ENCODE assay signal across 2 cellular contexts in the genomic region with DNA sequence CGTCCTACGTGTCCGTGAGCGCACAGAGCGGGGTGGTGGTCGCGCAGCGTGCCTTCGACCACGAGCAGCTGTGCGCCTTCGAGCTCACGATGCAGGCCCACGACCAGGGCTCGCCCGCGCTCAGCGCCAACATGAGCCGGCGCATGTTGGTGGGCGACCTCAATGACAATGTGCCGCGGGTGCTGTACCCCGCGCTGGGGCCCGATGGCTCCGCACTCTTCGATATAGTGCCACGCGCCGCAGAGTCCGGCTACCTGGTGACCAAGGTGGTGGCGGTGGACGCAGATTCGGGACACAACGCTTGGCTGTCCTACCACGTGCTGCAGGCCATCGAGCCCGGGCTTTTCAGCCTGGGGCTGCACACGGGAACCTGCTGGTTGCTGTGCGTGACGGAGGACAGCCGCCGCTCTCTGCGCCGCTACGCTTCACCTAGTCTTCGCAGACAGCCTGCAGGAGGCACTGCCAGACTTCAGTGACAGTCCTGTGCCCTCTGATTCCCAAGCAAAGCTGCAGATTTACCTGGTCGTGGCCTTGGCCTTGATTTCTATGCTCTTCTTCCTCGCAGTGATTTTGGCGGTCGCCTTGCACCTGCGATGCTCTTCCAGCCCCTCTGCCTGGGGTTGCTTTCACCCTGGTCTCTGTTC.
TF ChIP-seq lines count a peak whose summit lies in the region.

No MANE protein-coding gene starts in this region.

TF ChIP-seq in IMR-90, 13 proteins besides CTCF, POLR2A, EP300 and RAD21:
- TF ChIP-seq CHD1 (IDR thresholded peaks at IDR 0.05; ENCODE audit: low read depth, low read length) (no peak), BHLHE40 (IDR thresholded peaks at IDR 0.05; ENCODE audit: low read depth, low read length) (no peak), RFX5 (IDR thresholded peaks at IDR 0.05; ENCODE audit: low read depth, low read length) (no peak), MAFK (IDR thresholded peaks at IDR 0.05; ENCODE audit: low read depth, low read length) (no peak), MXI1 (IDR thresholded peaks at IDR 0.05; ENCODE audit: borderline replicate concordance, low read depth, low read length) (no peak), NFE2L2 (IDR thresholded peaks at IDR 0.05; ENCODE audit: low read depth, low read length) (no peak), SMC3 (IDR thresholded peaks at IDR 0.05; ENCODE audit: low read depth, low read length) (no peak), USF2 (IDR thresholded peaks at IDR 0.05; ENCODE audit: low read depth, low read length) (no peak), RCOR1 (IDR thresholded peaks at IDR 0.05; ENCODE audit: insufficient replicate concordance, low read length) (no peak), CEBPB (IDR thresholded peaks at IDR 0.05; ENCODE audit: low read depth, low read length) (no peak), FOS (IDR thresholded peaks at IDR 0.05; ENCODE audit: low read depth, low read length) (no peak), MAZ (IDR thresholded peaks at IDR 0.05; ENCODE audit: borderline replicate concordance, low read depth, low read length) (no peak)
- TF ChIP-seq, protein P1, sequence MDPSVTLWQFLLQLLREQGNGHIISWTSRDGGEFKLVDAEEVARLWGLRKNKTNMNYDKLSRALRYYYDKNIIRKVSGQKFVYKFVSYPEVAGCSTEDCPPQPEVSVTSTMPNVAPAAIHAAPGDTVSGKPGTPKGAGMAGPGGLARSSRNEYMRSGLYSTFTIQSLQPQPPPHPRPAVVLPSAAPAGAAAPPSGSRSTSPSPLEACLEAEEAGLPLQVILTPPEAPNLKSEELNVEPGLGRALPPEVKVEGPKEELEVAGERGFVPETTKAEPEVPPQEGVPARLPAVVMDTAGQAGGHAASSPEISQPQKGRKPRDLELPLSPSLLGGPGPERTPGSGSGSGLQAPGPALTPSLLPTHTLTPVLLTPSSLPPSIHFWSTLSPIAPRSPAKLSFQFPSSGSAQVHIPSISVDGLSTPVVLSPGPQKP (IDR thresholded peaks at IDR 0.05; ENCODE audit: borderline replicate concordance, low read depth, low read length): no peak

TF ChIP-seq in H1, 55 proteins besides CTCF, POLR2A, EP300 and RAD21:
- no peak for TF ChIP-seq CTBP2 (IDR thresholded peaks at IDR 0.05; ENCODE audit: borderline replicate concordance, insufficient read depth, insufficient read length, low read length)
- no peak for TF ChIP-seq NRF1 (IDR thresholded peaks at IDR 0.05; ENCODE audit: low read depth, low read length)
- no peak for TF ChIP-seq POU5F1 (IDR thresholded peaks at IDR 0.05; ENCODE audit: low read depth, low read length)
- no peak for TF ChIP-seq EGR1 (IDR thresholded peaks at IDR 0.05; ENCODE audit: borderline replicate concordance, low read depth, low read length)
- TF ChIP-seq E2F6 (IDR thresholded peaks at IDR 0.05): peak; percentile 14; the same call in 1 of the 2 replicates
- no peak for TF ChIP-seq BACH1 (IDR thresholded peaks at IDR 0.05; ENCODE audit: low read length)
TF ChIP-seq in H1: peak in this region for 1.
